In the genomic region with DNA sequence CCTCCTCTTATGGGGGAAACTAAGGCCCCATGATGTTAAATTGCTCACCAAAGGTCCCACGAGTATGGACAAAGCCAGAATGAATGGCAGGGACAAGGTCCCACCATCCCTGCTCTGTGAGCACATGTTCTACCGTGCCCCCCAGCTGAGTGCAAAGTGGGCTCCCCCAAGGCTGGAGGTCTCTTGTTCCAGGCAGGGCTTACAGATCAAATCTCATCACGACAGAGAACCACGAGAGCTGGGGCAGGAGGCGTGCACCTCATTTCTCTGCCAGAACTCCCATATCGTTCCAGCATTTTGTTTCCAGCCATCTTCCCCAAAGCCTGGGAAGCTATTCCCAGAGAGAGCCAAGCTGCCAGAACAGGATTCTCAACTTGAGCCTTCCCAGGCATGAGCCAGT, we compare ENCODE assay signal across 26 cellular contexts.
DNase-seq lines count a peak whose midpoint lies in the region; ATAC-seq, FAIRE-seq and TF ChIP-seq lines count a peak whose summit lies in the region.
"Had no signal": no experiment of that assay in that cellular context is flagged by ENCODE, and none has a peak within 500 bp of the region (broad histone marks: within the 10 kb centered on the region; RNA-seq: fewer than 3 reads in every experiment).

No MANE protein-coding gene starts in this region.

- H3K27ac Mint-ChIP-seq in activated naive CD4-positive, alpha-beta T cell treated with anti-CD3 and anti-CD28 coated beads, Interleukin-2, amount 10 ng/mL, durations not matched to agents 7 days and 5 days, result no peak overlapping the region
- H3K27ac Mint-ChIP-seq in nephron, result peak overlapping the region in 2 of 3 experiments; percentile 33 to 50
- H3K27ac Mint-ChIP-seq: CD8-positive, alpha-beta T cell had no signal

- no peak overlapping the region for H2AFZ ChIP-seq in HepG2 (ENCODE audit: low read length)

- no peak for TF ChIP-seq CTCF in right lobe of liver (IDR thresholded peaks at IDR 0.05)
- no peak for TF ChIP-seq CTCF in HepG2 (CRISPR knock-in tag; IDR thresholded peaks at IDR 0.05)
- TF ChIP-seq CTCF in nephron (IDR thresholded peaks at IDR 0.05; ENCODE audit: unreplicated experiment in 3 of 3), result no peak
- no peak for TF ChIP-seq CTCF in uterus (IDR thresholded peaks at IDR 0.05)

- CTCF ChIA-PET in activated naive CD4-positive, alpha-beta T cell treated with anti-CD3 and anti-CD28 coated beads, Interleukin-2, amount 10 ng/mL, durations not matched to agents 7 days and 5 days (lab: Charles Lee), result no interaction called here
- CTCF ChIA-PET in HepG2 (lab: Yijun Ruan, JAX; ENCODE audit: low intra/inter-chr PET ratio, low total read pairs), result no interaction called here

- H4K20me1 ChIP-seq in HepG2 (ENCODE audit: insufficient read depth, low read length), result no peaks in the 10 kb centered on the region

- DNase-seq in activated naive CD4-positive, alpha-beta T cell treated with anti-CD3 and anti-CD28 coated beads, Interleukin-2, amount 10 ng/mL, durations not matched to agents 7 days and 5 days, result peak; percentile 11
- no peak for DNase-seq in activated naive CD4-positive, alpha-beta T cell (lab: John Stamatoyannopoulos, UW)
- DNase-seq in right lobe of liver (peak in 2 of 3 donors; percentile 15 to 23), HepG2 (ENCODE audit: low spot score) (no peak), uterus (no peak), NCI-H2029 (lab: John Stamatoyannopoulos, UW) (no peak), NOMO-1 treated with dmso at 0.1 percent for 144 hours (lab: John Stamatoyannopoulos, UW; ENCODE audit: unreplicated experiment) (no peak)
- DNase-seq: ACHN; C1 segment of cervical spinal cord; CD8-positive, alpha-beta T cell; DND-41; GOT3; HCEC 1CT; MV-4-11; NCI-H1105 treated with DMSO at 0.1 percent for 48 hours; NCI-H2081; NCI-H2171; NCI-H345; NCI-H524; NCI-H774; OCI-M1 had no signal

- H3K36me3 ChIP-seq in right lobe of liver, result no peaks in the 10 kb centered on the region
- no peaks in the 10 kb centered on the region for H3K36me3 ChIP-seq in HepG2 (replicated peaks in 1 of 2; ENCODE audit: control insufficient read depth in 1 of 2, insufficient read depth in 2 of 2, low read length in 2 of 2)
- no peaks in the 10 kb centered on the region for H3K36me3 ChIP-seq in uterus

- peaks cover 9% of the 10 kb centered on the region for H3K27me3 Mint-ChIP-seq in activated naive CD4-positive, alpha-beta T cell treated with anti-CD3 and anti-CD28 coated beads, Interleukin-2, amount 10 ng/mL, durations not matched to agents 7 days and 5 days
- H3K27me3 Mint-ChIP-seq in nephron (ENCODE audit: low read depth), result no peaks in the 10 kb centered on the region

- H3K4me1 ChIP-seq in right lobe of liver (peaks cover 0 to 8% (median 0%) of the 10 kb centered on the region in 4 donors), HepG2 (ENCODE audit: insufficient read depth, low read length) (no peaks in the 10 kb centered on the region), uterus (no peaks in the 10 kb centered on the region)

- no peak for TF ChIP-seq EP300 in HepG2 (IDR thresholded peaks at IDR 0.05; ENCODE audit: low read depth in 2 of 2, low read length in 2 of 2)
- TF ChIP-seq EP300 in HepG2 (CRISPR knock-in tag; IDR thresholded peaks at IDR 0.05; ENCODE audit: borderline replicate concordance), result no peak

- no peak for TF ChIP-seq POLR2A in right lobe of liver (IDR thresholded peaks at IDR 0.05)
- no peak for TF ChIP-seq POLR2A in HepG2 (IDR thresholded peaks at IDR 0.05; ENCODE audit: insufficient read depth in 1 of 2, low read depth in 2 of 2, low read length in 2 of 2)
- TF ChIP-seq POLR2A in uterus (IDR thresholded peaks at IDR 0.05), result no peak

- H3K4me2 ChIP-seq in HepG2 (ENCODE audit: low read depth, low read length), result no peak overlapping the region

- ATAC-seq in right lobe of liver (no peak), HepG2 (no peak)
- ATAC-seq: CD8-positive, alpha-beta T cell had no signal

- peaks cover 5% of the 10 kb centered on the region for H3K9me3 Mint-ChIP-seq in activated naive CD4-positive, alpha-beta T cell treated with anti-CD3 and anti-CD28 coated beads, Interleukin-2, amount 10 ng/mL, durations not matched to agents 7 days and 5 days
- H3K9me3 Mint-ChIP-seq in nephron, result peaks cover 4% of the 10 kb centered on the region
- H3K9me3 Mint-ChIP-seq: CD8-positive, alpha-beta T cell had no signal

- POLR2A ChIA-PET in HepG2 (lab: Yijun Ruan, JAX), result no interaction called here

- no peak overlapping the region for H3K9ac ChIP-seq in HepG2 (ENCODE audit: insufficient read depth, low read depth, low read length)

- H3K27me3 ChIP-seq in right lobe of liver, result no peaks in the 10 kb centered on the region
- H3K27me3 ChIP-seq in HepG2 (ENCODE audit: control insufficient read depth in 1 of 2, insufficient read depth in 2 of 2, low read length in 2 of 2), result peaks cover 3 to 12% of the 10 kb centered on the region in 2 experiments; a peak in 3 of 5 replicates
- no peaks in the 10 kb centered on the region for H3K27me3 ChIP-seq in uterus

- H3K27ac ChIP-seq in right lobe of liver (no peak overlapping the region), HepG2 (ENCODE audit: extremely low read length, insufficient read depth, low read length) (no peak overlapping the region), uterus (peak overlapping the region; percentile 12 to 43)
- H3K27ac ChIP-seq: 22Rv1 had no signal

- H3K4me3 ChIP-seq in right lobe of liver (no peak overlapping the region), HepG2 (replicated peaks in 1 of 3; ENCODE audit: insufficient read depth in 1 of 3, low read depth in 2 of 3, low read length in 3 of 3) (no peak overlapping the region), uterus (no peak overlapping the region)

- H3K79me2 ChIP-seq in HepG2 (ENCODE audit: insufficient read depth, low read length), result no peaks in the 10 kb centered on the region

- no peak overlapping the region for H3K4me3 Mint-ChIP-seq in activated naive CD4-positive, alpha-beta T cell treated with anti-CD3 and anti-CD28 coated beads, Interleukin-2, amount 10 ng/mL, durations not matched to agents 7 days and 5 days
- H3K4me3 Mint-ChIP-seq in nephron, result no peak overlapping the region
- H3K4me3 Mint-ChIP-seq: CD8-positive, alpha-beta T cell had no signal

- peaks cover 3% of the 10 kb centered on the region for H3K4me1 Mint-ChIP-seq in activated naive CD4-positive, alpha-beta T cell treated with anti-CD3 and anti-CD28 coated beads, Interleukin-2, amount 10 ng/mL, durations not matched to agents 7 days and 5 days
- H3K4me1 Mint-ChIP-seq in nephron, result peaks cover 31% of the 10 kb centered on the region

- WGBS in right lobe of liver (ENCODE audit: insufficient coverage, low coverage, low lambda C conversion rate, missing lambda C conversion rate), result 24% methylated on average over 3 of the region's 6 CpGs
- WGBS in HepG2 (ENCODE audit: low lambda C conversion rate), result 29% methylated on average over 6 of the region's 6 CpGs

- H3K36me3 Mint-ChIP-seq in activated naive CD4-positive, alpha-beta T cell treated with anti-CD3 and anti-CD28 coated beads, Interleukin-2, amount 10 ng/mL, durations not matched to agents 7 days and 5 days, result no peaks in the 10 kb centered on the region
- no peaks in the 10 kb centered on the region for H3K36me3 Mint-ChIP-seq in nephron (ENCODE audit: low read depth)
- H3K36me3 Mint-ChIP-seq: CD8-positive, alpha-beta T cell; IgD-negative memory B cell had no signal

- BruUV-seq in HepG2 (replicated peaks; lab: Mats Ljungman, UMichigan), result no TSS peak

- no peak for FAIRE-seq in HepG2 (lab: Jason Lieb, UNC)
- FAIRE-seq: GM12891, RCC 7860 had no signal

- TF ChIP-seq RAD21 in HepG2 (CRISPR knock-in tag; IDR thresholded peaks at IDR 0.05), result no peak

- no peaks in the 10 kb centered on the region for H3K9me3 ChIP-seq in right lobe of liver
- H3K9me3 ChIP-seq in HepG2 (ENCODE audit: low read length), result no peaks in the 10 kb centered on the region
- no peaks in the 10 kb centered on the region for H3K9me3 ChIP-seq in uterus

- in situ Hi-C loops in HepG2 (cut with HindIII; ENCODE audit: extremely low pct_ligation_motif_present, low pct_unique_long_range_greater_than_20kb), result loop anchor here (5.0 kb wide), 2 partner anchors 94 to 329 kb away; no protein-coding TSS in a partner anchor

- intact Hi-C loops in right lobe of liver (cut with DNase I), result loop anchor here (5.0 kb wide), 2 partner anchors 324 to 329 kb away; no protein-coding TSS in a partner anchor
- intact Hi-C loops in HepG2 (cut with micrococcal nuclease; ENCODE audit: unreplicated experiment), result loop anchor here (10.0 kb wide), 1 partner anchor 96 kb away; no protein-coding TSS in a partner anchor
- intact Hi-C loops in uterus (cut with DNase I; ENCODE audit: low total_unique reads), result loop anchor here (5.0 kb wide), 2 partner anchors 174 to 324 kb away; no protein-coding TSS in a partner anchor

TF ChIP-seq in HepG2, 621 proteins besides CTCF, POLR2A, EP300 and RAD21:
- TF ChIP-seq, protein P1, sequence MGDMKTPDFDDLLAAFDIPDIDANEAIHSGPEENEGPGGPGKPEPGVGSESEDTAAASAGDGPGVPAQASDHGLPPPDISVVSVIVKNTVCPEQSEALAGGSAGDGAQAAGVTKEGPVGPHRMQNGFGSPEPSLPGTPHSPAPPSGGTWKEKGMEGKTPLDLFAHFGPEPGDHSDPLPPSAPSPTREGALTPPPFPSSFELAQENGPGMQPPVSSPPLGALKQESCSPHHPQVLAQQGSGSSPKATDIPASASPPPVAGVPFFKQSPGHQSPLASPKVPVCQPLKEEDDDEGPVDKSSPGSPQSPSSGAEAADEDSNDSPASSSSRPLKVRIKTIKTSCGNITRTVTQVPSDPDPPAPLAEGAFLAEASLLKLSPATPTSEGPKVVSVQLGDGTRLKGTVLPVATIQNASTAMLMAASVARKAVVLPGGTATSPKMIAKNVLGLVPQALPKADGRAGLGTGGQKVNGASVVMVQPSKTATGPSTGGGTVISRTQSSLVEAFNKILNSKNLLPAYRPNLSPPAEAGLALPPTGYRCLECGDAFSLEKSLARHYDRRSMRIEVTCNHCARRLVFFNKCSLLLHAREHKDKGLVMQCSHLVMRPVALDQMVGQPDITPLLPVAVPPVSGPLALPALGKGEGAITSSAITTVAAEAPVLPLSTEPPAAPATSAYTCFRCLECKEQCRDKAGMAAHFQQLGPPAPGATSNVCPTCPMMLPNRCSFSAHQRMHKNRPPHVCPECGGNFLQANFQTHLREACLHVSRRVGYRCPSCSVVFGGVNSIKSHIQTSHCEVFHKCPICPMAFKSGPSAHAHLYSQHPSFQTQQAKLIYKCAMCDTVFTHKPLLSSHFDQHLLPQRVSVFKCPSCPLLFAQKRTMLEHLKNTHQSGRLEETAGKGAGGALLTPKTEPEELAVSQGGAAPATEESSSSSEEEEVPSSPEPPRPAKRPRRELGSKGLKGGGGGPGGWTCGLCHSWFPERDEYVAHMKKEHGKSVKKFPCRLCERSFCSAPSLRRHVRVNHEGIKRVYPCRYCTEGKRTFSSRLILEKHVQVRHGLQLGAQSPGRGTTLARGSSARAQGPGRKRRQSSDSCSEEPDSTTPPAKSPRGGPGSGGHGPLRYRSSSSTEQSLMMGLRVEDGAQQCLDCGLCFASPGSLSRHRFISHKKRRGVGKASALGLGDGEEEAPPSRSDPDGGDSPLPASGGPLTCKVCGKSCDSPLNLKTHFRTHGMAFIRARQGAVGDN (CRISPR knock-in tag; IDR thresholded peaks at IDR 0.05), result no peak
- TF ChIP-seq NR2C2 (CRISPR knock-in tag; IDR thresholded peaks at IDR 0.05; ENCODE audit: borderline replicate concordance), result no peak
TF ChIP-seq in HepG2: peak in this region for 0.

Comparison
In these comparisons a context has a peak if more than half of its experiments do, and no peak if none do; other contexts are left out.
1. DNase-seq: peak in activated naive CD4-positive, alpha-beta T cell treated with anti-CD3 and anti-CD28 coated beads, Interleukin-2, amount 10 ng/mL, durations not matched to agents 7 days and 5 days (single experiment) and right lobe of liver (2 of 3); none in activated naive CD4-positive, alpha-beta T cell (0 of 4), HepG2 (single experiment), uterus (0 of 2), NCI-H2029 (single experiment) and NOMO-1 treated with dmso at 0.1 percent for 144 hours (single experiment).
2. H3K27ac ChIP-seq: peak in uterus (2 of 2); none in right lobe of liver (0 of 3) and HepG2 (single experiment).